Comparison of ENCODE assay signal across 9 cellular contexts in genomic region chr2:119826370-119826961, GRCh38.
DNase-seq lines count a peak whose midpoint lies in the region; ATAC-seq, FAIRE-seq and TF ChIP-seq lines count a peak whose summit lies in the region.
"Had no signal": no experiment of that assay in that cellular context is flagged by ENCODE, and none has a peak within 500 bp of the region (broad histone marks: within the 10 kb centered on the region; RNA-seq: fewer than 3 reads in every experiment).

No MANE protein-coding gene starts in this region.

- no peak overlapping the region for H3K27ac ChIP-seq in thyroid gland
- H3K27ac ChIP-seq: thoracic aorta had no signal

- 77% methylated on average over 5 of the region's 5 CpGs for WGBS in thyroid gland, 2 donors

- no peak for ATAC-seq in GM21825 (IDR thresholded peaks at IDR 0.05; ENCODE audit: unreplicated experiment)

- in situ Hi-C loops in astrocyte of the cerebellum (cut with HindIII; ENCODE audit: low sequenced_read_pairs) = no loop called here

- H3K9me3 ChIP-seq in thyroid gland = no peaks in the 10 kb centered on the region
- H3K9me3 ChIP-seq: thoracic aorta had no signal

- TF ChIP-seq CTCF in astrocyte of the cerebellum (IDR thresholded peaks at IDR 0.05; ENCODE audit: low read depth, low read length, missing control alignments) (peak; percentile 61), thyroid gland (IDR thresholded peaks at IDR 0.05) (peak in 5 of 6 experiments; percentile 16 to 48 (median 27))

- H3K4me1 ChIP-seq in thyroid gland = peaks cover 0 to 11% of the 10 kb centered on the region in 2 donors

- no peak for TF ChIP-seq POLR2A in H54 (IDR thresholded peaks at IDR 0.05; ENCODE audit: low read depth, low read length)
- TF ChIP-seq POLR2A in thyroid gland (IDR thresholded peaks at IDR 0.05) = no peak

- intact Hi-C loops in thyroid gland (cut with DNase I) = loop anchor here (10.0 kb wide), 2 partner anchors 72 to 132 kb away; partner anchors contain the start of gene PTPN4

- peak; percentile 18 to 27 for DNase-seq in SHP77 (lab: John Stamatoyannopoulos, UW)
- no peak for DNase-seq in SHP77 treated with DMSO at 0.1 percent for 48 hours (lab: John Stamatoyannopoulos, UW)
- no peak for DNase-seq in H54 (ENCODE audit: insufficient read length, low spot score)
- DNase-seq in OCI-M1 (lab: John Stamatoyannopoulos, UW) = peak; percentile 69
- no peak for DNase-seq in astrocyte of the cerebellum (ENCODE audit: low read depth)
- DNase-seq in kidney tubule cell (ENCODE audit: low spot score) = peak; percentile 41
- peak; percentile 14 to 20 for DNase-seq in thyroid gland

- H3K4me3 ChIP-seq in astrocyte of the cerebellum (ENCODE audit: low read depth, low read length) = no peak overlapping the region
- no peak overlapping the region for H3K4me3 ChIP-seq in thyroid gland (replicated peaks in 1 of 3)
- H3K4me3 ChIP-seq: thoracic aorta had no signal

- FAIRE-seq in H54 (lab: Jason Lieb, UNC) = peak; percentile 23

- H3K36me3 ChIP-seq in thyroid gland = no peaks in the 10 kb centered on the region
- H3K36me3 ChIP-seq: thoracic aorta had no signal

- no peaks in the 10 kb centered on the region for H3K27me3 ChIP-seq in thyroid gland

Comparison
In these comparisons a context has a peak if more than half of its experiments do, and no peak if none do; other contexts are left out.
1. DNase-seq: peak in SHP77 (2 of 2), OCI-M1 (single experiment), kidney tubule cell (single experiment) and thyroid gland (2 of 2); none in SHP77 treated with DMSO at 0.1 percent for 48 hours (single experiment), H54 (single experiment) and astrocyte of the cerebellum (single experiment).